8 cellular contexts compared by ENCODE assay signal in the genomic region with DNA sequence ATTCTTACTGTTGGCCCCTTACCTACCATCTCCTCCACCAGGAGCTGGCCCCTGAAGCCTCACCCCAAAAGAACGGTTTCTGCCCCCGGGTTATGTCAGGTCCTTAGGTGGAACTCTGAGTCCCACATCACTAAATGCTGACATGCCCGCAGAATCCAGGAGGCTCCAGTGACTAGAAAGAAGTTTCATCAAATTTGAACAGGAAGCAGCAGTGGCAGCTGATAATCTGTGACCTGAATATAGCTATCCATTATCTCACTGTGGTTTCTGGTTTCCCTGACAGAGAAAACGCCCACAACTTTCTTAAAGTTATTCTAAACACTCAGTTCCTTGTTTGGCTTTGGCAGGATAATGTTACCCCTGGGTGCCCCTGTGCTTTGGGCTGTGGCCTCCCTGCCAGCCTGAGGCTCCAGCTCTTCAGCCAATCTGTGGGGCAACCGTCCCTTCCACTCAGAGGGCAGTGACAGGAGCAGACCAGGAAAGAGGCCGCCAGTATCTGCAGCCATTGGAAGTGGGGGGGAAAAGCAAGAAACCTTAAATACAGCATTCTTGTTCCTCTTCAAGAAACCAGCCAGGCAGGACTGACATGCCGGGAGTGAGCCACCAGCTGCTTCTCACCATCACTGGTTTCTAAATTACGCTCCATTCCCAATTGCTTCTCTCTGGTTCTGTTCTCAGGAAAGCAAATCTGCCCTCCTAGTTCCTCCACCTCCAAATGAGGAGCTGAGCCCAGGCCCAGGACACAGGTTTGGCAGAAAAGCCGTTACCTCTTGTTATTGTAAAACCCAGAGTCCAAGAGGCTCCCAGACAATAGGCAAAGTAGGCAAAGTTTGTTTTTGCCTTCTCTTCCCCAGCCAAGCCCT. TPM values are rescaled to one million over a fixed set of nuclear protein-coding genes. Genes with fewer than 3 reads are reported as not detected.
DNase-seq lines count a peak whose midpoint lies in the region; ATAC-seq and TF ChIP-seq lines count a peak whose summit lies in the region.

No MANE protein-coding gene starts in this region.

- H3K36me3 ChIP-seq in spleen = no peaks in the 10 kb centered on the region

- H3K27ac ChIP-seq in spleen = peak overlapping the region; percentile 68 to 88 (median 84)

- ATAC-seq in GM21528 (IDR thresholded peaks at IDR 0.05; ENCODE audit: low FRiP score, unreplicated experiment) (peak; percentile 50), left cardiac atrium (peak; percentile 64 to 80)

- 8 to 41% (median 20%) methylated on average over 9 of the region's 9 CpGs for WGBS in spleen, 5 donors

- no peak for TF ChIP-seq POLR2A in spleen (IDR thresholded peaks at IDR 0.05)

- TF ChIP-seq CTCF in spleen (IDR thresholded peaks at IDR 0.05 in 8 of 11, conservative IDR thresholded peaks at IDR 0.05 in 3 of 11) = no peak

- DNase-seq in ELF-1 (ENCODE audit: low read depth, low spot score) = peak; percentile 30
- DNase-seq in LHCN-M2 (ENCODE audit: low read depth) = peak; percentile 80
- peak; percentile 61 for DNase-seq in activated CD8-positive, alpha-beta memory T cell treated with anti-CD3 and anti-CD28 coated beads, Interleukin-2, amount 50 U/mL, for 48 hours
- no peak for DNase-seq in left cardiac atrium
- DNase-seq in spleen = peak; percentile 81
- no peak for DNase-seq in amniotic stem cell (lab: John Stamatoyannopoulos, UW)
- DNase-seq in retina = no peak

- H3K9me3 ChIP-seq in spleen = no peaks in the 10 kb centered on the region

- peak overlapping the region in 1 of 8 donors; percentile 41 for H3K4me3 ChIP-seq in spleen

- no peaks in the 10 kb centered on the region for H3K27me3 ChIP-seq in spleen (replicated peaks in 1 of 7)

- intact Hi-C loops in left cardiac atrium (cut with DNase I) (no loop called here), spleen (cut with DNase I; ENCODE audit: low total_unique reads) (no loop called here)

- H3K4me1 ChIP-seq in spleen = peaks cover 15 to 68% (median 45%) of the 10 kb centered on the region in 6 donors

RNA-seq across cellular contexts. Expression of a gene that starts 41.2 kb away (rescaled TPM):
- total RNA-seq in LHCN-M2 (2014; rRNA removed) (147 and 163 TPM in 2 replicates), left cardiac atrium (100 to 1,000 TPM; 170 to 239 TPM), spleen (100 to 1,000 TPM in 3 of 7 donors, 10 to 100 TPM in 4; 42.9 to 214 (median 88.0) TPM)
- 124 TPM for polyA plus RNA-seq in LHCN-M2 (2012)
- polyA plus RNA-seq in spleen = 10 to 100 TPM in 1 of 3 donors, 1 to 10 TPM in 2; 8.8 to 13.6 (median 9.4) TPM

RNA-seq across cellular contexts. Expression of a gene that starts 45.8 kb away (rescaled TPM):
- 614 and 683 TPM in 2 replicates for total RNA-seq in LHCN-M2 (2014; rRNA removed)
- 228 TPM for polyA plus RNA-seq in LHCN-M2 (2012)
- total RNA-seq in left cardiac atrium = 10 to 100 TPM in 1 of 2 donors, 1 to 10 TPM in 1; 9.2 to 20.1 TPM
- 10 to 100 TPM; 19.1 to 95.0 (median 40.7) TPM for total RNA-seq in spleen
- 10 to 100 TPM in 2 of 3 donors, 1 to 10 TPM in 1; 9.6 to 18.3 (median 16.8) TPM for polyA plus RNA-seq in spleen

Comparison
In these comparisons a context has a peak if more than half of its experiments do, and no peak if none do; other contexts are left out.
1. DNase-seq: peak in ELF-1 (single experiment), LHCN-M2 (single experiment), activated CD8-positive, alpha-beta memory T cell treated with anti-CD3 and anti-CD28 coated beads, Interleukin-2, amount 50 U/mL, for 48 hours (single experiment) and spleen (single experiment); none in left cardiac atrium (single experiment), amniotic stem cell (single experiment) and retina (single experiment).